Comparison of ENCODE assay signal across 9 cellular contexts in genomic region chr4:11765849-11766453, GRCh38.
A peak's percentile ranks its signal among the peaks of the same experiment; 100 is the strongest.
DNase-seq lines count a peak whose midpoint lies in the region; ATAC-seq and TF ChIP-seq lines count a peak whose summit lies in the region.
"Had no signal": no experiment of that assay in that cellular context is flagged by ENCODE, and none has a peak within 500 bp of the region (broad histone marks: within the 10 kb centered on the region; RNA-seq: fewer than 3 reads in every experiment).

No MANE protein-coding gene starts in this region.

- H3K4me3 ChIP-seq in A673 (ENCODE audit: low read depth, low read length, poor library complexity, severe bottlenecking) (no peak overlapping the region), GM06990 (replicated peaks; ENCODE audit: low read depth, low read length) (no peak overlapping the region), PC-3 (ENCODE audit: low read length) (no peak overlapping the region), osteoblast (ENCODE audit: insufficient read depth, low read length) (no peak overlapping the region)

- POLR2A ChIA-PET in A673 (lab: Charles Lee; ENCODE audit: low non-redundant PET), result no interaction called here
- POLR2A ChIA-PET in PC-3 (lab: Charles Lee; ENCODE audit: unreplicated experiment), result no interaction called here

- H3K4me2 ChIP-seq in PC-3 (ENCODE audit: low read length) (no peak overlapping the region), osteoblast (ENCODE audit: insufficient read depth, low read length) (no peak overlapping the region)

- H2AFZ ChIP-seq in PC-3 (ENCODE audit: low read length), result no peak overlapping the region
- H2AFZ ChIP-seq in osteoblast (ENCODE audit: low read length), result no peak overlapping the region

- no peaks in the 10 kb centered on the region for H3K79me2 ChIP-seq in PC-3 (ENCODE audit: low read length)
- no peaks in the 10 kb centered on the region for H3K79me2 ChIP-seq in osteoblast (ENCODE audit: insufficient read depth, low read length)

- ATAC-seq in HG02884 (IDR thresholded peaks at IDR 0.05; ENCODE audit: unreplicated experiment) (peak; percentile 70), PC-3 (peak; percentile 77), HG03045 (IDR thresholded peaks at IDR 0.05; ENCODE audit: unreplicated experiment) (no peak), HG02571 (IDR thresholded peaks at IDR 0.05; ENCODE audit: unreplicated experiment) (no peak)

- H3K9ac ChIP-seq in PC-3 (ENCODE audit: low read length), result no peak overlapping the region

- intact Hi-C loops in A673 (cut with micrococcal nuclease; ENCODE audit: unreplicated experiment), result loop anchor here (10.0 kb wide), 1 partner anchor 869 kb away; no protein-coding TSS in a partner anchor
- intact Hi-C loops in PC-3 (cut with micrococcal nuclease), result no loop called here

- peak; percentile 19 for DNase-seq in A673 (ENCODE audit: low spot score)
- DNase-seq in GM06990 (ENCODE audit: extremely low read depth, insufficient read length), result no peak
- DNase-seq in PC-3, result peak; percentile 68
- peak; percentile 14 to 50 for DNase-seq in erythroblast (lab: John Stamatoyannopoulos, UW)
- no peak for DNase-seq in osteoblast (ENCODE audit: insufficient read length, low spot score, missing footprints)

- BruUV-seq in A673 (replicated peaks; lab: Mats Ljungman, UMichigan), result no TSS peak
- BruUV-seq in PC-3 (replicated peaks; lab: Mats Ljungman, UMichigan), result no TSS peak

- H3K9me2 ChIP-seq in PC-3 (replicated peaks; ENCODE audit: low read length), result no peaks in the 10 kb centered on the region

- no peaks in the 10 kb centered on the region for H4K20me1 ChIP-seq in PC-3 (ENCODE audit: low read length)
- no peaks in the 10 kb centered on the region for H4K20me1 ChIP-seq in osteoblast (ENCODE audit: insufficient read depth, low read length)

- H3K27me3 ChIP-seq in A673 (replicated peaks; ENCODE audit: insufficient read depth, low read depth, low read length, poor library complexity) (no peaks in the 10 kb centered on the region), GM06990 (replicated peaks; ENCODE audit: control insufficient read depth, insufficient read depth, low read length) (no peaks in the 10 kb centered on the region), PC-3 (ENCODE audit: low read length) (no peaks in the 10 kb centered on the region), osteoblast (ENCODE audit: insufficient read depth, low read length) (no peaks in the 10 kb centered on the region)

- H3K36me3 ChIP-seq in A673 (ENCODE audit: insufficient read depth, low read length, poor library complexity, severe bottlenecking), result no peaks in the 10 kb centered on the region
- H3K36me3 ChIP-seq in GM06990 (ENCODE audit: control insufficient read depth, insufficient read depth, low read length), result no peaks in the 10 kb centered on the region
- no peaks in the 10 kb centered on the region; the same call in 1 of the 2 replicates for H3K36me3 ChIP-seq in PC-3 (ENCODE audit: low read depth, low read length)
- no peaks in the 10 kb centered on the region for H3K36me3 ChIP-seq in osteoblast (ENCODE audit: insufficient read depth, low read length)

- H3K4me1 ChIP-seq in A673 (ENCODE audit: insufficient read depth, low read length, poor library complexity, severe bottlenecking), result no peaks in the 10 kb centered on the region
- no peaks in the 10 kb centered on the region for H3K4me1 ChIP-seq in PC-3 (ENCODE audit: insufficient read depth, low read length)
- no peaks in the 10 kb centered on the region for H3K4me1 ChIP-seq in osteoblast (ENCODE audit: insufficient read depth, low read length)

- TF ChIP-seq CTCF in A673 (conservative IDR thresholded peaks at IDR 0.05; ENCODE audit: low read depth, low read length) (peak; percentile 58), GM06990 (IDR thresholded peaks at IDR 0.05; ENCODE audit: insufficient read depth, low read length, poor library complexity, severe bottlenecking) (peak; percentile 75), PC-3 (conservative IDR thresholded peaks at IDR 0.05; ENCODE audit: low read depth, low read length) (peak; percentile 75), osteoblast (IDR thresholded peaks at IDR 0.05; ENCODE audit: extremely low read depth, low read depth, low read length) (peak; percentile 90)

- H3F3A ChIP-seq in PC-3 (ENCODE audit: low read length, unreplicated experiment), result no peaks in the 10 kb centered on the region

- H3K9me3 ChIP-seq in A673 (ENCODE audit: low read depth, low read length, poor library complexity, severe bottlenecking), result peaks cover 9% of the 10 kb centered on the region
- H3K9me3 ChIP-seq in PC-3 (ENCODE audit: low read length), result no peaks in the 10 kb centered on the region
- no peaks in the 10 kb centered on the region for H3K9me3 ChIP-seq in osteoblast (ENCODE audit: low read depth, low read length)

- H3K27ac ChIP-seq in A673 (ENCODE audit: low read depth, low read length, poor library complexity, severe bottlenecking) (no peak overlapping the region), PC-3 (ENCODE audit: low read length) (no peak overlapping the region), osteoblast (ENCODE audit: low read depth, low read length) (no peak overlapping the region)
- H3K27ac ChIP-seq: epithelial cell of prostate had no signal

- CTCF ChIA-PET in A673 (lab: Charles Lee), result no interaction called here
- CTCF ChIA-PET in PC-3 (lab: Charles Lee), result interaction anchor here (1.0 kb wide), 1 partner anchor 188 kb away, joined by 6 read pairs; no protein-coding TSS in a partner anchor

- no peak for TF ChIP-seq POLR2A in erythroblast (IDR thresholded peaks at IDR 0.05; ENCODE audit: low read length)

Comparison
In these comparisons a context has a peak if more than half of its experiments do, and no peak if none do; other contexts are left out.
1. DNase-seq: peak in A673 (single experiment), PC-3 (single experiment) and erythroblast (2 of 2); none in GM06990 (single experiment) and osteoblast (single experiment).
2. ATAC-seq: peak in HG02884 (single experiment) and PC-3 (single experiment); none in HG03045 (single experiment) and HG02571 (single experiment).
3. Peak in every context shown above with its lines, with median percentiles within 50 percentile points of each other: CTCF ChIP-seq.